In the genomic region with DNA sequence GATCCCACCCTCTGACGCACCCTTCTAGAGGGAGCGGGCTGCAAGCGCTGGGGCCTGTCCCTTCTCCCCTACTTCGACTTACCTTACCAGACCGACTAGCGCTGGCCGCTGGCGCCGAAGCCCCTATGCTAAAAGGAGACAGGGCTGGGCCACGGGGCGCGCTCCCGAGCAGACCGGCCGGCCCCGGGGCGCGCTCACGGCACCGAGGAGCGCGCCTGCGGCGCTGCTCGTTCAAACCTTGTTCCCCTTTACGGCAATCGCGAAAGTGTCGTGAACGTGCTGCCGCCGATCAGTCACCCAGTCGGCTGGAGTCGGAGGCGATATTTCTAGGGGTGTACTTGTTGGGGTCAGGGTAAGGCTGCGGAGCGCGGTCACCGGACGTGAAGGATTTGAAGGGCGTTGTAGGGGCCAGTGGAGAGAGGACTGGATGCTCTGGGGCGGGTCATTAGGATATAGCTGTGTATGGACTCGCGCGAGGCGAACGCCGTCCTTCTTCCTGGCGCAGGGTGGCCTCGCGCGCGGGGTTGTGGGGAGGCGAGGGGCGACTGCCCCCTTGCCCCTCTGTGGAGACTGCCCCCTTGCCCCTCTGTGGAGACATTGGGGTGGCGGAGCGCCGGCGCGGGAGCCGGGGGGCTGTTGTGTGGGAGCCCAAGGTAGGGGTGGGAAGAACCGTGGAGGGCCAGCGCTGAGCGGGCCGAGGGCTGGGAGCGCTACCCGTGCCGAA, we compare ENCODE assay signal across 8 cellular contexts. TPM values are rescaled to one million over a fixed set of nuclear protein-coding genes. Genes with fewer than 3 reads are reported as not detected.
DNase-seq lines count a peak whose midpoint lies in the region; ATAC-seq and TF ChIP-seq lines count a peak whose summit lies in the region.

CEPT1 (plus strand) TSS at position 268 of the 724 bp plus-strand sequence. CDS start 7,492 bp downstream, outside the sequence.
DRAM2 (minus strand) TSS at position 138 of the 724 bp plus-strand sequence. CDS start 8,539 bp downstream, outside the sequence.

- H3K36me3 Mint-ChIP-seq in activated T-cell treated with anti-CD3 and anti-CD28 coated beads, Interleukin-2, amount 50 U/mL, for 4 hours (ENCODE audit: insufficient read depth), result peaks cover 13% of the 10 kb centered on the region

- H3K9ac ChIP-seq in muscle layer of colon (ENCODE audit: low read length), result peak within 1 kb of the TSS; percentile 62

- ATAC-seq in GM21723 (IDR thresholded peaks at IDR 0.05; ENCODE audit: unreplicated experiment), result peak; percentile 69
- ATAC-seq in activated T-cell treated with anti-CD3 and anti-CD28 coated beads, Interleukin-2, amount 50 U/mL, for 4 hours, result peak; percentile 81 to 82

- peaks cover 69% of the 10 kb centered on the region for H3K79me2 ChIP-seq in PC-9 (ENCODE audit: low read depth)

- H3K4me3 ChIP-seq in PC-9 (peak within 1 kb of the TSS; percentile 72), esophagus muscularis mucosa (peak within 1 kb of the TSS; percentile 58 to 96 (median 85)), muscle layer of colon (ENCODE audit: low read depth in 1 of 2, low read length in 2 of 2) (peak within 1 kb of the TSS; percentile 78 to 95)

- H3K4me3 Mint-ChIP-seq in activated T-cell treated with anti-CD3 and anti-CD28 coated beads, Interleukin-2, amount 50 U/mL, for 4 hours, result peak within 1 kb of the TSS; percentile 99

- CTCF ChIA-PET in PC-9 (lab: Charles Lee), result no interaction called here

- no peak for TF ChIP-seq EP300 in esophagus muscularis mucosa (IDR thresholded peaks at IDR 0.05)

- intact Hi-C loops in PC-9 (cut with micrococcal nuclease; ENCODE audit: unreplicated experiment) (loop anchor here (10.0 kb wide), 1 partner anchor 305 kb away; the partner anchor contains the start of genes ATP5PB and WDR77), esophagus muscularis mucosa (cut with DNase I) (no loop called here)

- peak; percentile 20 for TF ChIP-seq POLR2A in esophagus muscularis mucosa (IDR thresholded peaks at IDR 0.05; ENCODE audit: low read depth)

- no peaks in the 10 kb centered on the region for H3K27me3 Mint-ChIP-seq in activated T-cell treated with anti-CD3 and anti-CD28 coated beads, Interleukin-2, amount 50 U/mL, for 4 hours (ENCODE audit: low read depth)

- H3K4me2 ChIP-seq in PC-9, result peak within 1 kb of the TSS; percentile 98

- POLR2A ChIA-PET in PC-9 (lab: Charles Lee; ENCODE audit: unreplicated experiment), result no interaction called here

- H3F3A ChIP-seq in PC-9 (ENCODE audit: insufficient read depth, low read depth), result peaks cover 8% of the 10 kb centered on the region

- TSS peak; percentile 43 for BruUV-seq in PC-9 (replicated peaks; lab: Mats Ljungman, UMichigan)

- TF ChIP-seq CTCF in PC-9 (conservative IDR thresholded peaks at IDR 0.05) (0 out of 2 replicates have a peak, but pooled peaks have one; percentile 15), esophagus muscularis mucosa (IDR thresholded peaks at IDR 0.05) (no peak)

- H2AFZ ChIP-seq in PC-9, result peak within 1 kb of the TSS; percentile 95

- no peaks in the 10 kb centered on the region for H3K9me3 Mint-ChIP-seq in activated T-cell treated with anti-CD3 and anti-CD28 coated beads, Interleukin-2, amount 50 U/mL, for 4 hours

- no peaks in the 10 kb centered on the region for H3K9me2 ChIP-seq in PC-9 (ENCODE audit: insufficient read depth)

- WGBS in esophagus muscularis mucosa, result 0% methylated on average over 30 of the region's 68 CpGs

- H3K27me3 ChIP-seq in PC-9 (ENCODE audit: insufficient read depth, low read depth) (no peaks in the 10 kb centered on the region), esophagus muscularis mucosa (no peaks in the 10 kb centered on the region), muscle layer of colon (ENCODE audit: control insufficient read depth in 1 of 2, insufficient read depth in 2 of 2, low read length in 2 of 2) (no peaks in the 10 kb centered on the region)

- peaks cover 20% of the 10 kb centered on the region for H4K20me1 ChIP-seq in PC-9 (ENCODE audit: insufficient read depth)

- in situ Hi-C loops in KBM-7 (cut with MboI; ENCODE audit: low pct_unique_long_range_greater_than_20kb, low sequenced_read_pairs), result no loop called here

- H3K27ac ChIP-seq in PC-9 (peak within 1 kb of the TSS; percentile 70), esophagus muscularis mucosa (replicated peaks in 1 of 4) (peak within 1 kb of the TSS; percentile 92 to 96 (median 93)), muscle layer of colon (ENCODE audit: low read depth, low read length) (peak within 1 kb of the TSS; percentile 93)

- H3K36me3 ChIP-seq in PC-9 (ENCODE audit: low read depth), result peaks cover 29% of the 10 kb centered on the region
- peaks cover 0 to 17% (median 8%) of the 10 kb centered on the region in 4 donors for H3K36me3 ChIP-seq in esophagus muscularis mucosa
- peaks cover 2% of the 10 kb centered on the region for H3K36me3 ChIP-seq in muscle layer of colon (ENCODE audit: insufficient read depth, low read length)

- H3K9me3 ChIP-seq in PC-9 (ENCODE audit: insufficient read depth, low read depth) (no peaks in the 10 kb centered on the region), esophagus muscularis mucosa (no peaks in the 10 kb centered on the region), muscle layer of colon (ENCODE audit: low read length) (no peaks in the 10 kb centered on the region)

- DNase-seq in DMS53 (lab: John Stamatoyannopoulos, UW) (peak; percentile 98), KBM-7 (peak; percentile 97), PC-9 (peak; percentile 92 to 93), esophagus muscularis mucosa (ENCODE audit: extremely low spot score) (peak; percentile 98)
- DNase-seq in activated T-cell treated with anti-CD3 and anti-CD28 coated beads, Interleukin-2, amount 50 U/mL, for 4 hours, result peak; percentile 86
- DNase-seq in stimulated activated CD8-positive, alpha-beta memory T cell treated with anti-CD3 and anti-CD28 coated beads, Interleukin-7, amount 100 ng/mL, for 1 hour (ENCODE audit: low read depth in 2 of 2), result peak; percentile 83 to 87

- peaks cover 49% of the 10 kb centered on the region for H3K4me1 Mint-ChIP-seq in activated T-cell treated with anti-CD3 and anti-CD28 coated beads, Interleukin-2, amount 50 U/mL, for 4 hours (ENCODE audit: low read depth)

- H3K4me1 ChIP-seq in PC-9 (replicated peaks; ENCODE audit: insufficient read depth) (peaks cover 28% of the 10 kb centered on the region), esophagus muscularis mucosa (peaks cover 28 to 39% (median 34%) of the 10 kb centered on the region in 4 donors), muscle layer of colon (ENCODE audit: insufficient read depth, low read length) (peaks cover 15% of the 10 kb centered on the region)

RNA-seq across cellular contexts. Expression of gene CEPT1, which starts in this region (rescaled TPM):
- 29.1 and 33.6 TPM in 2 replicates for total RNA-seq in PC-9 (2021)
- 10 to 100 TPM; 24.1 to 33.5 (median 31.5) TPM for total RNA-seq in activated T-cell treated with anti-CD3 and anti-CD28 coated beads, Interleukin-2, amount 50 U/mL, for 4 hours
- total RNA-seq in esophagus muscularis mucosa, result 10 to 100 TPM; 20.2 to 27.0 (median 23.7) TPM

RNA-seq across cellular contexts. Expression of gene DRAM2, which starts in this region (rescaled TPM):
- total RNA-seq in PC-9 (2021) (34.8 and 37.9 TPM in 2 replicates), esophagus muscularis mucosa (10 to 100 TPM; 28.7 to 31.6 (median 30.0) TPM)
- total RNA-seq in activated T-cell treated with anti-CD3 and anti-CD28 coated beads, Interleukin-2, amount 50 U/mL, for 4 hours, result 10 to 100 TPM; 10.7 to 12.8 (median 12.6) TPM

Comparison
In these comparisons a context has a peak if more than half of its experiments do, and no peak if none do; other contexts are left out.
1. Peak in every context shown above with its lines: DNase-seq, ATAC-seq, H3K4me3 ChIP-seq and H3K27ac ChIP-seq.